15 cellular contexts compared by ENCODE assay signal in genomic region chr1:220732137-220732536, GRCh38. TPM values are rescaled to one million over a fixed set of nuclear protein-coding genes. Genes with fewer than 3 reads are reported as not detected.
A peak's percentile ranks its signal among the peaks of the same experiment; 100 is the strongest.
DNase-seq lines count a peak whose midpoint lies in the region; ATAC-seq, FAIRE-seq and TF ChIP-seq lines count a peak whose summit lies in the region.
"Had no signal": no experiment of that assay in that cellular context is flagged by ENCODE, and none has a peak within 500 bp of the region (broad histone marks: within the 10 kb centered on the region; RNA-seq: fewer than 3 reads in every experiment).

No MANE protein-coding gene starts in this region.

- no peak for TF ChIP-seq RAD21 in HepG2 (CRISPR knock-in tag; IDR thresholded peaks at IDR 0.05)

- no peaks in the 10 kb centered on the region for H3K9me3 ChIP-seq in HepG2 (ENCODE audit: low read length)
- H3K9me3 ChIP-seq in thyroid gland: no peaks in the 10 kb centered on the region
- no peaks in the 10 kb centered on the region for H3K9me3 ChIP-seq in small intestine (ENCODE audit: control insufficient read depth, low read depth)

- no peak overlapping the region for H3K9ac ChIP-seq in HepG2 (ENCODE audit: insufficient read depth, low read depth, low read length)

- BruUV-seq in MCF 10A (replicated peaks; lab: Mats Ljungman, UMichigan): no TSS peak
- BruUV-seq in HepG2 (replicated peaks; lab: Mats Ljungman, UMichigan): no TSS peak

- H4K20me1 ChIP-seq in HepG2 (ENCODE audit: insufficient read depth, low read length): no peaks in the 10 kb centered on the region

- intact Hi-C loops in MCF 10A (cut with micrococcal nuclease) (loop anchor here (2.0 kb wide), 1 partner anchor 45 kb away; no protein-coding TSS in a partner anchor), HepG2 (cut with micrococcal nuclease; ENCODE audit: unreplicated experiment) (no loop called here), thyroid gland (cut with DNase I) (loop anchor here (5.0 kb wide), 1 partner anchor 40 kb away; the partner anchor contains the start of gene C1orf115), left colon (cut with DNase I, micrococcal nuclease) (loop anchor here in 1 of 2 donors (10.0 kb wide), 1 partner anchor 47 kb away; no protein-coding TSS in a partner anchor)

- H3K79me2 ChIP-seq in HepG2 (ENCODE audit: insufficient read depth, low read length): no peaks in the 10 kb centered on the region

- 0 out of 2 replicates have a peak overlapping the region, but pooled peaks have one; percentile 11 for H3K4me2 ChIP-seq in HepG2 (ENCODE audit: low read depth, low read length)

- peak overlapping the region; percentile 72 for H2AFZ ChIP-seq in HepG2 (ENCODE audit: low read length)

- TF ChIP-seq CTCF in MCF 10A (IDR thresholded peaks at IDR 0.05; ENCODE audit: unreplicated experiment) (no peak), HepG2 (CRISPR knock-in tag; IDR thresholded peaks at IDR 0.05) (no peak), thyroid gland (IDR thresholded peaks at IDR 0.05) (no peak)

- peak; percentile 24 for DNase-seq in DMS53 (lab: John Stamatoyannopoulos, UW)
- DNase-seq in DMS53 treated with DMSO at 0.1 percent for 48 hours (lab: John Stamatoyannopoulos, UW; ENCODE audit: unreplicated experiment): no peak
- DNase-seq in MCF 10A (ENCODE audit: unreplicated experiment): no peak
- no peak for DNase-seq in HepG2 (ENCODE audit: low spot score)
- DNase-seq in thyroid gland: peak in 1 of 2 donors; percentile 26
- DNase-seq in left colon: no peak
- no peak for DNase-seq in small intestine
- no peak for DNase-seq in NCI-H510A (lab: John Stamatoyannopoulos, UW)
- DNase-seq: activated CD8-positive, alpha-beta T cell treated with anti-CD3 and anti-CD28 coated beads for 36 hours; NCI-H187 treated with DMSO at 0.1 percent for 48 hours; stimulated activated naive CD8-positive, alpha-beta T cell treated with anti-CD3 and anti-CD28 coated beads, Interleukin-15, amount 100 ng/mL, for 72 hours had no signal

- H3K27ac ChIP-seq in HepG2 (ENCODE audit: extremely low read length, insufficient read depth, low read length) (no peak overlapping the region), thyroid gland (peak overlapping the region; percentile 53 to 74 (median 59)), small intestine (ENCODE audit: low read depth in 1 of 2, low read length in 1 of 2) (peak overlapping the region in 1 of 2 donors; percentile 81)

- H3K36me3 ChIP-seq in HepG2 (replicated peaks in 1 of 2; ENCODE audit: control insufficient read depth in 1 of 2, insufficient read depth in 2 of 2, low read length in 2 of 2): no peaks in the 10 kb centered on the region
- no peaks in the 10 kb centered on the region for H3K36me3 ChIP-seq in thyroid gland
- H3K36me3 ChIP-seq in small intestine (ENCODE audit: control insufficient read depth in 2 of 2, insufficient read depth in 2 of 2, low read length in 2 of 2): no peaks in the 10 kb centered on the region

- POLR2A ChIA-PET in MCF 10A (lab: Yijun Ruan, JAX): no interaction called here
- POLR2A ChIA-PET in HepG2 (lab: Yijun Ruan, JAX): no interaction called here

- peak overlapping the region; percentile 44 for H3K27ac Mint-ChIP-seq in MCF 10A (ENCODE audit: low read depth, unreplicated experiment)
- H3K27ac Mint-ChIP-seq: activated CD8-positive, alpha-beta T cell treated with anti-CD3 and anti-CD28 coated beads for 36 hours; activated naive CD4-positive, alpha-beta T cell treated with anti-CD3 and anti-CD28 coated beads, Interleukin-2, amount 50 U/mL, for 24 hours; progenitor cell of endocrine pancreas; stimulated activated naive CD8-positive, alpha-beta T cell treated with anti-CD3 and anti-CD28 coated beads, Interleukin-15, amount 100 ng/mL, for 72 hours had no signal

- H3K4me1 ChIP-seq in HepG2 (ENCODE audit: insufficient read depth, low read length): peaks cover 31% of the 10 kb centered on the region
- H3K4me1 ChIP-seq in thyroid gland: peaks cover 0 to 24% of the 10 kb centered on the region in 2 donors
- peaks cover 2 to 3% of the 10 kb centered on the region in 2 donors for H3K4me1 ChIP-seq in small intestine (ENCODE audit: control insufficient read depth in 2 of 2, insufficient read depth in 1 of 2, low read depth in 1 of 2, low read length in 1 of 2)

- FAIRE-seq in HepG2 (lab: Jason Lieb, UNC) (no peak), small intestine (lab: Jason Lieb, UNC) (no peak)

- in situ Hi-C loops in HepG2 (cut with HindIII; ENCODE audit: extremely low pct_ligation_motif_present, low pct_unique_long_range_greater_than_20kb): loop anchor here (5.0 kb wide), 1 partner anchor 35 kb away; no protein-coding TSS in a partner anchor

- no peaks in the 10 kb centered on the region for H3K9me3 Mint-ChIP-seq in MCF 10A (ENCODE audit: unreplicated experiment)
- H3K9me3 Mint-ChIP-seq: activated CD8-positive, alpha-beta T cell treated with anti-CD3 and anti-CD28 coated beads for 36 hours; activated naive CD4-positive, alpha-beta T cell treated with anti-CD3 and anti-CD28 coated beads, Interleukin-2, amount 50 U/mL, for 24 hours had no signal

- H3K4me1 Mint-ChIP-seq in MCF 10A (ENCODE audit: insufficient read depth, unreplicated experiment): peaks cover 32% of the 10 kb centered on the region
- H3K4me1 Mint-ChIP-seq: stimulated activated naive CD8-positive, alpha-beta T cell treated with anti-CD3 and anti-CD28 coated beads, Interleukin-15, amount 100 ng/mL, for 72 hours had no signal

- H3K27me3 Mint-ChIP-seq in MCF 10A (ENCODE audit: insufficient read depth, unreplicated experiment): no peaks in the 10 kb centered on the region
- H3K27me3 Mint-ChIP-seq: activated naive CD4-positive, alpha-beta T cell treated with anti-CD3 and anti-CD28 coated beads, Interleukin-2, amount 50 U/mL, for 24 hours; progenitor cell of endocrine pancreas had no signal

- ATAC-seq in HepG2 (no peak), left colon (no peak)
- ATAC-seq: activated CD8-positive, alpha-beta T cell treated with anti-CD3 and anti-CD28 coated beads for 36 hours; stimulated activated naive CD8-positive, alpha-beta T cell treated with anti-CD3 and anti-CD28 coated beads, Interleukin-15, amount 100 ng/mL, for 72 hours had no signal

- no peak overlapping the region for H3K4me3 Mint-ChIP-seq in MCF 10A (ENCODE audit: unreplicated experiment)
- H3K4me3 Mint-ChIP-seq: activated CD8-positive, alpha-beta T cell treated with anti-CD3 and anti-CD28 coated beads for 36 hours; activated naive CD4-positive, alpha-beta T cell treated with anti-CD3 and anti-CD28 coated beads, Interleukin-2, amount 50 U/mL, for 24 hours; stimulated activated naive CD8-positive, alpha-beta T cell treated with anti-CD3 and anti-CD28 coated beads, Interleukin-15, amount 100 ng/mL, for 72 hours had no signal

- 38% methylated on average over 3 of the region's 3 CpGs for WGBS in HepG2 (ENCODE audit: low lambda C conversion rate)
- 42 to 51% methylated on average over 3 of the region's 3 CpGs for WGBS in thyroid gland, 2 donors
- 56 to 72% (median 57%) methylated on average over 3 of the region's 3 CpGs for WGBS in small intestine, 3 donors

- CTCF ChIA-PET in MCF 10A (lab: Yijun Ruan, JAX) (interaction anchor here (3.3 to 4.2 kb wide), 2 partner anchors 16 to 452 kb away, joined by 18 to 87 read pairs; partner anchors contain the start of gene MTARC2), HepG2 (lab: Yijun Ruan, JAX; ENCODE audit: low intra/inter-chr PET ratio, low total read pairs) (interaction anchor here (1.6 to 3.0 kb wide), 3 partner anchors 42 to 52 kb away, joined by 7 to 33 read pairs (median 23); partner anchors contain the start of gene C1orf115)

- TF ChIP-seq EP300 in HepG2 (IDR thresholded peaks at IDR 0.05; ENCODE audit: low read depth in 2 of 2, low read length in 2 of 2): no peak
- no peak for TF ChIP-seq EP300 in HepG2 (CRISPR knock-in tag; IDR thresholded peaks at IDR 0.05; ENCODE audit: borderline replicate concordance)

- H3K27me3 ChIP-seq in HepG2 (ENCODE audit: control insufficient read depth in 1 of 2, insufficient read depth in 2 of 2, low read length in 2 of 2): no peaks in the 10 kb centered on the region
- no peaks in the 10 kb centered on the region for H3K27me3 ChIP-seq in thyroid gland
- H3K27me3 ChIP-seq in small intestine (ENCODE audit: control insufficient read depth in 2 of 2, insufficient read depth in 2 of 2, low read length in 2 of 2): no peaks in the 10 kb centered on the region

- H3K36me3 Mint-ChIP-seq in MCF 10A (ENCODE audit: insufficient read depth, unreplicated experiment): no peaks in the 10 kb centered on the region
- H3K36me3 Mint-ChIP-seq: activated naive CD4-positive, alpha-beta T cell treated with anti-CD3 and anti-CD28 coated beads, Interleukin-2, amount 50 U/mL, for 24 hours had no signal

- no peak for TF ChIP-seq POLR2A in HepG2 (IDR thresholded peaks at IDR 0.05; ENCODE audit: insufficient read depth in 1 of 2, low read depth in 2 of 2, low read length in 2 of 2)
- TF ChIP-seq POLR2A in thyroid gland (IDR thresholded peaks at IDR 0.05): no peak

- H3K4me3 ChIP-seq in HepG2 (replicated peaks in 1 of 3; ENCODE audit: insufficient read depth in 1 of 3, low read depth in 2 of 3, low read length in 3 of 3) (no peak overlapping the region), thyroid gland (replicated peaks in 1 of 3) (no peak overlapping the region), small intestine (ENCODE audit: low read depth in 1 of 2, low read length in 2 of 2) (no peak overlapping the region)

RNA-seq across cellular contexts. Expression of gene MTARC2, which starts 16.0 kb away (rescaled TPM):
- total RNA-seq in MCF 10A (2022) (3.6 and 5.2 TPM in 2 replicates), HepG2 (2016; rRNA removed; fragmentation: Illumina TruSeq; extraction: Trizol) (4.7 and 10.1 TPM in 2 replicates), thyroid gland (10 to 100 TPM; 69.5 to 81.3 (median 75.8) TPM), left colon (10 to 100 TPM; 36.2 to 40.0 TPM)
- total RNA-seq in HepG2 (2016; cell fraction: cytosol; rRNA removed; fragmentation: Illumina TruSeq; extraction: Trizol; ENCODE audit: low read depth): 3.8 and 5.3 TPM in 2 replicates
- 5.8 and 12.4 TPM in 2 replicates for total RNA-seq in HepG2 (2016; cell fraction: insoluble cytoplasmic fraction; rRNA removed; fragmentation: Illumina TruSeq; extraction: Trizol)
- 3.3 and 3.6 TPM in 2 replicates for total RNA-seq in HepG2 (2016; cell fraction: membrane; rRNA removed; fragmentation: Illumina TruSeq; extraction: Trizol)
- 12.5 and 15.1 TPM in 2 replicates for total RNA-seq in HepG2 (2016; cell fraction: nucleus; rRNA removed; fragmentation: Illumina TruSeq; extraction: Trizol)
- polyA plus RNA-seq in HepG2 (2011; rRNA removed) (8.5 and 13.6 TPM in 2 replicates), small intestine (10 to 100 TPM; 31.8 to 93.5 (median 76.2) TPM)
- 4.1 and 4.6 TPM in 2 replicates for polyA plus RNA-seq in HepG2 (2011; cell fraction: cytosol; rRNA removed)
- polyA plus RNA-seq in HepG2 (2011; cell fraction: nucleus; rRNA removed): 31.2 and 40.2 TPM in 2 replicates
- polyA plus RNA-seq in HepG2 (2012): 7.1 and 10.6 TPM in 2 replicates
- polyA plus RNA-seq in HepG2 (2016; cell fraction: cytosol; fragmentation: Illumina TruSeq; extraction: Trizol; ENCODE audit: low read depth): 0.75 and 1.5 TPM in 2 replicates
- 5.2 and 6.9 TPM in 2 replicates for polyA plus RNA-seq in HepG2 (2016; cell fraction: insoluble cytoplasmic fraction; fragmentation: Illumina TruSeq; extraction: Trizol; ENCODE audit: low read depth)
- 1.3 and 2.5 TPM in 2 replicates for polyA plus RNA-seq in HepG2 (2016; cell fraction: membrane; fragmentation: Illumina TruSeq; extraction: Trizol; ENCODE audit: low read depth)
- 31.0 and 32.3 TPM in 2 replicates for polyA plus RNA-seq in HepG2 (2016; cell fraction: nucleus; fragmentation: Illumina TruSeq; extraction: Trizol; ENCODE audit: insufficient read depth, low read depth)
- 11.1 and 13.8 TPM in 2 replicates for polyA minus RNA-seq in HepG2 (2011; rRNA and poly(A)+ RNA removed; ENCODE audit: low replicate concordance)
- polyA minus RNA-seq in HepG2 (2011; cell fraction: cytosol; rRNA and poly(A)+ RNA removed): 4.9 and 5.2 TPM in 2 replicates
- polyA minus RNA-seq in HepG2 (2011; cell fraction: nucleus; rRNA and poly(A)+ RNA removed): 15.8 and 19.9 TPM in 2 replicates
- total RNA-seq: activated CD8-positive, alpha-beta T cell treated with anti-CD3 and anti-CD28 coated beads for 36 hours; T-helper 1 cell treated with Interleukin-12 subunit alpha and Interleukin-12 subunit beta and Interleukin-4 antibody, amounts not matched to agents 30 ng/mL and 1 ng/mL, for 36 hours had no signal

RNA-seq across cellular contexts. Expression of gene C1orf115, which starts 42.0 kb away (rescaled TPM):
- total RNA-seq in MCF 10A (2022): 1.6 TPM in 2 replicates
- total RNA-seq in HepG2 (2016; rRNA removed; fragmentation: Illumina TruSeq; extraction: Trizol): 85.9 and 86.7 TPM in 2 replicates
- 13.1 and 13.7 TPM in 2 replicates for total RNA-seq in HepG2 (2016; cell fraction: cytosol; rRNA removed; fragmentation: Illumina TruSeq; extraction: Trizol; ENCODE audit: low read depth)
- 83.6 and 85.7 TPM in 2 replicates for total RNA-seq in HepG2 (2016; cell fraction: insoluble cytoplasmic fraction; rRNA removed; fragmentation: Illumina TruSeq; extraction: Trizol)
- 59.6 and 65.3 TPM in 2 replicates for total RNA-seq in HepG2 (2016; cell fraction: membrane; rRNA removed; fragmentation: Illumina TruSeq; extraction: Trizol)
- 36.7 and 42.7 TPM in 2 replicates for total RNA-seq in HepG2 (2016; cell fraction: nucleus; rRNA removed; fragmentation: Illumina TruSeq; extraction: Trizol)
- polyA plus RNA-seq in HepG2 (2011; rRNA removed): 25.2 and 30.9 TPM in 2 replicates
- 27.9 and 36.1 TPM in 2 replicates for polyA plus RNA-seq in HepG2 (2011; cell fraction: cytosol; rRNA removed)
- 10.3 and 15.5 TPM in 2 replicates for polyA plus RNA-seq in HepG2 (2011; cell fraction: nucleus; rRNA removed)
- polyA plus RNA-seq in HepG2 (2012): 25.0 and 26.1 TPM in 2 replicates
- polyA plus RNA-seq in HepG2 (2016; cell fraction: cytosol; fragmentation: Illumina TruSeq; extraction: Trizol; ENCODE audit: low read depth): 8.3 and 8.7 TPM in 2 replicates
- polyA plus RNA-seq in HepG2 (2016; cell fraction: insoluble cytoplasmic fraction; fragmentation: Illumina TruSeq; extraction: Trizol; ENCODE audit: low read depth): 89.4 and 93.3 TPM in 2 replicates
- 38.6 and 42.0 TPM in 2 replicates for polyA plus RNA-seq in HepG2 (2016; cell fraction: membrane; fragmentation: Illumina TruSeq; extraction: Trizol; ENCODE audit: low read depth)
- polyA plus RNA-seq in HepG2 (2016; cell fraction: nucleus; fragmentation: Illumina TruSeq; extraction: Trizol; ENCODE audit: insufficient read depth, low read depth): 58.5 and 59.9 TPM in 2 replicates
- 26.7 TPM in 1 of 2 replicates, not detected in the other for polyA minus RNA-seq in HepG2 (2011; rRNA and poly(A)+ RNA removed; ENCODE audit: low replicate concordance)
- 14.8 and 19.3 TPM in 2 replicates for polyA minus RNA-seq in HepG2 (2011; cell fraction: cytosol; rRNA and poly(A)+ RNA removed)
- polyA minus RNA-seq in HepG2 (2011; cell fraction: nucleus; rRNA and poly(A)+ RNA removed): 8.0 and 10.9 TPM in 2 replicates
- 10 to 100 TPM; 24.3 to 41.4 (median 31.1) TPM for total RNA-seq in thyroid gland
- 10 to 100 TPM; 65.8 to 91.6 TPM for total RNA-seq in left colon
- polyA plus RNA-seq in small intestine: 100 to 1,000 TPM in 2 of 3 donors, 10 to 100 TPM in 1; 60.5 to 456 (median 313) TPM

RNA-seq across cellular contexts. Expression of gene MTARC1, which starts 54.6 kb away (rescaled TPM):
- 0.96 and 1.5 TPM in 2 replicates for total RNA-seq in MCF 10A (2022)
- 64.2 and 106 TPM in 2 replicates for total RNA-seq in HepG2 (2016; rRNA removed; fragmentation: Illumina TruSeq; extraction: Trizol)
- 38.0 and 39.6 TPM in 2 replicates for total RNA-seq in HepG2 (2016; cell fraction: cytosol; rRNA removed; fragmentation: Illumina TruSeq; extraction: Trizol; ENCODE audit: low read depth)
- total RNA-seq in HepG2 (2016; cell fraction: insoluble cytoplasmic fraction; rRNA removed; fragmentation: Illumina TruSeq; extraction: Trizol): 66.5 and 107 TPM in 2 replicates
- 79.2 and 83.1 TPM in 2 replicates for total RNA-seq in HepG2 (2016; cell fraction: membrane; rRNA removed; fragmentation: Illumina TruSeq; extraction: Trizol)
- 83.0 and 88.1 TPM in 2 replicates for total RNA-seq in HepG2 (2016; cell fraction: nucleus; rRNA removed; fragmentation: Illumina TruSeq; extraction: Trizol)
- 14.5 and 19.4 TPM in 2 replicates for polyA plus RNA-seq in HepG2 (2011; rRNA removed)
- polyA plus RNA-seq in HepG2 (2011; cell fraction: cytosol; rRNA removed): 12.9 and 14.1 TPM in 2 replicates
- polyA plus RNA-seq in HepG2 (2011; cell fraction: nucleus; rRNA removed): 13.7 and 15.3 TPM in 2 replicates
- 25.7 and 31.2 TPM in 2 replicates for polyA plus RNA-seq in HepG2 (2012)
- polyA plus RNA-seq in HepG2 (2016; cell fraction: cytosol; fragmentation: Illumina TruSeq; extraction: Trizol; ENCODE audit: low read depth): 34.9 and 40.2 TPM in 2 replicates
- 65.6 and 68.7 TPM in 2 replicates for polyA plus RNA-seq in HepG2 (2016; cell fraction: insoluble cytoplasmic fraction; fragmentation: Illumina TruSeq; extraction: Trizol; ENCODE audit: low read depth)
- 63.9 and 64.4 TPM in 2 replicates for polyA plus RNA-seq in HepG2 (2016; cell fraction: membrane; fragmentation: Illumina TruSeq; extraction: Trizol; ENCODE audit: low read depth)
- 147 and 150 TPM in 2 replicates for polyA plus RNA-seq in HepG2 (2016; cell fraction: nucleus; fragmentation: Illumina TruSeq; extraction: Trizol; ENCODE audit: insufficient read depth, low read depth)
- 11.9 and 104 TPM in 2 replicates for polyA minus RNA-seq in HepG2 (2011; rRNA and poly(A)+ RNA removed; ENCODE audit: low replicate concordance)
- polyA minus RNA-seq in HepG2 (2011; cell fraction: cytosol; rRNA and poly(A)+ RNA removed): 11.5 and 17.2 TPM in 2 replicates
- polyA minus RNA-seq in HepG2 (2011; cell fraction: nucleus; rRNA and poly(A)+ RNA removed): 12.9 and 14.5 TPM in 2 replicates
- 10 to 100 TPM; 44.0 to 96.5 (median 59.7) TPM for total RNA-seq in thyroid gland
- 10 to 100 TPM; 27.3 to 35.2 TPM for total RNA-seq in left colon
- 10 to 100 TPM in 1 of 3 donors, 1 to 10 TPM in 2; 5.4 to 20.2 (median 8.7) TPM for polyA plus RNA-seq in small intestine
- total RNA-seq: A172; activated CD8-positive, alpha-beta T cell treated with anti-CD3 and anti-CD28 coated beads for 36 hours; T-helper 1 cell treated with Interleukin-12 subunit alpha and Interleukin-12 subunit beta and Interleukin-4 antibody, amounts not matched to agents 30 ng/mL and 1 ng/mL, for 36 hours had no signal

Comparison
In these comparisons a context has a peak if more than half of its experiments do, and no peak if none do; other contexts are left out.
1. RNA of gene MTARC1, which starts 54.6 kb away (total RNA-seq): 38.0 to 107 TPM in HepG2, 44.0 to 96.5 TPM in thyroid gland and 27.3 to 35.2 TPM in left colon; 0.96 to 1.5 TPM in MCF 10A; every median in the first group is over 10 times any median in the second.